Comparison of ENCODE assay signal across 11 cellular contexts in the genomic region with DNA sequence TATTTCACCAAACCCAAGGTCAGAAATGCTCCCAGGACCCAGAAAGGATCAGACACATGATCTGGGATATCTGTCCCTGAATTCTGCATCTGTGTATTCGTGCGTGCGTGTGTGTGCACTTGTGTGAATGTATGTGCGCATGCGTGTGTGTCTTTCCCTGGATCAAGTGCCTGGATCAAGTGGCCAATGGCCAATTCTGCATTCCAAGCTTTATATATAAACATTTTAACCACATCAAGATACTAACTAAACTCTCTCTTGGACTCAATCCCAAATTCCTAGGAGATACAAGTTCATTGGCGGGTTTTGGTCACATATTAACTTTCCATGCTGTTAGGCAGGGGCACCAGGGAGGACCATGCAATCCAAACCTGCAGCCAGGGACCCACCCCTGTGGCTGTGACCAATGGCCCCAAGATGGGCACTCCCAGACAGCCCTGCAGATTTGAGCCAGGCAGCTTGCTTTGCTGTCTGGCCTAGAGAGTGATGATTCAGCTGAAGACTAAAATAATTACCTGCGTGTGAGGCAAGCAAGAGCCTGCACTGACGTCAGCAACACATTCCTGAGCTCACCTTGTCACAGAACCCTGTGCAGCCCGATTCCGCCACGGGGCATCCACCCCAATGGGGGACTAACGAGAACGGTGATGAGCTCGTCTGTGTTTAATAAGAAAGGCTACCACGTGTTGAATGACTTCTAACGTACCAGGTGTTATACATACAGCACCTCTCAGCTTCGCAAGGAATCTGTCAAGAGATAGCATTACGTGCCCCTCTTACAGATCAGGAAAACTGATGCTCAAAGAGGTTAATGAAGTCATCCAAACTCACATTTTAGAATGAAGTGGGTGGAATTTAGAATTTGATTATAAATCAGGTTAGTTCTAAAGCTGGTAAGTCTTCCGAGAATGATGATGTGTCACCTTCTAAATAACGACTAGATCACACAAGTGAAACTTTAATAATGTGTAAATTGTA. TPM values are rescaled to one million over a fixed set of nuclear protein-coding genes. Genes with fewer than 3 reads are reported as not detected.
DNase-seq lines count a peak whose midpoint lies in the region; ATAC-seq and TF ChIP-seq lines count a peak whose summit lies in the region.
"Had no signal": no experiment of that assay in that cellular context is flagged by ENCODE, and none has a peak within 500 bp of the region (broad histone marks: within the 10 kb centered on the region; RNA-seq: fewer than 3 reads in every experiment).

No MANE protein-coding gene starts in this region.

- WGBS in aorta, 2 donors, result 51 to 54% methylated on average over 20 of the region's 20 CpGs

- intact Hi-C loops in aorta (cut with DNase I), result loop anchor here (5.0 kb wide), 1 partner anchor 48 kb away; a partner anchor contains a TSS

- TF ChIP-seq CTCF in C4-2B (conservative IDR thresholded peaks at IDR 0.05) (no peak), epithelial cell of proximal tubule (conservative IDR thresholded peaks at IDR 0.05; ENCODE audit: low read depth, low read length) (no peak), GM13977 (IDR thresholded peaks at IDR 0.05; ENCODE audit: extremely low read depth, insufficient read depth, missing control alignments) (no peak)

- no peak for ATAC-seq in aorta (ENCODE audit: low FRiP score)
- ATAC-seq: activated naive CD4-positive, alpha-beta T cell treated with anti-CD3 and anti-CD28 coated beads, Interleukin-2, amount 50 U/mL, for 72 hours; Panc1 had no signal

- H3K4me1 ChIP-seq in aorta (ENCODE audit: control insufficient read depth in 1 of 2, insufficient read depth in 2 of 2, low read length in 2 of 2), result peaks cover 0 to 3% of the 10 kb centered on the region in 2 donors

- DNase-seq in SK-N-MC (ENCODE audit: low read depth, low spot score), result no peak
- peak; percentile 82 for DNase-seq in epithelial cell of proximal tubule (ENCODE audit: low read depth)
- DNase-seq in mucosa of gallbladder (ENCODE audit: low spot score), result peak; percentile 86
- DNase-seq in GM13977 (ENCODE audit: low spot score), result no peak
- DNase-seq in pons (ENCODE audit: low spot score), result no peak
- no peak for DNase-seq in SHP77 treated with DMSO at 0.1 percent for 48 hours (lab: John Stamatoyannopoulos, UW)
- no peak for DNase-seq in aorta
- DNase-seq: activated CD4-positive, alpha-beta T cell treated with anti-CD3 and anti-CD28 coated beads, Interleukin-2, amount 10 ng/mL, durations not matched to agents 7 days and 5 days had no signal

- in situ Hi-C loops in GM13977 (cut with MboI; ENCODE audit: low pct_unique_long_range_greater_than_20kb, low sequenced_read_pairs, unreplicated experiment), result no loop called here

- H3K36me3 ChIP-seq in SK-N-MC (ENCODE audit: insufficient read depth, low read length) (no peaks in the 10 kb centered on the region), aorta (ENCODE audit: control insufficient read depth in 1 of 2, insufficient read depth in 2 of 2, low read length in 1 of 2) (no peaks in the 10 kb centered on the region)

- H3K9ac ChIP-seq in SK-N-MC (ENCODE audit: insufficient read length), result no peak overlapping the region

- H3K27me3 ChIP-seq in aorta (ENCODE audit: control insufficient read depth in 1 of 2, insufficient read depth in 2 of 2, low read length in 1 of 2), result no peaks in the 10 kb centered on the region

- H3K27ac ChIP-seq in C4-2B (peak overlapping the region; percentile 89), SK-N-MC (peak overlapping the region; percentile 69; the same call in 1 of the 2 replicates), aorta (ENCODE audit: low read depth in 1 of 2, low read length in 2 of 2) (peak overlapping the region in 1 of 2 donors; percentile 30)

- H3K9me3 ChIP-seq in SK-N-MC (ENCODE audit: low read depth, low read length) (no peaks in the 10 kb centered on the region), aorta (ENCODE audit: control insufficient read depth, low read length) (no peaks in the 10 kb centered on the region)

- H3K4me3 ChIP-seq in SK-N-MC (no peak overlapping the region), epithelial cell of proximal tubule (ENCODE audit: low read depth, low read length) (no peak overlapping the region), aorta (ENCODE audit: low read length in 2 of 2) (no peak overlapping the region)

RNA-seq across cellular contexts. Expression of a gene that starts 45.4 kb away (rescaled TPM):
- 19.8 and 22.2 TPM in 2 replicates for total RNA-seq in epithelial cell of proximal tubule
- 42.2 TPM for total RNA-seq in mucosa of gallbladder
- 100 to 1,000 TPM in 1 of 2 donors, 10 to 100 TPM in 1; 97.9 to 119 TPM for total RNA-seq in aorta
- polyA plus RNA-seq in aorta, result 10 to 100 TPM; 19.2 to 20.5 TPM

Comparison
In these comparisons a context has a peak if more than half of its experiments do, and no peak if none do; other contexts are left out.
1. DNase-seq: peak in epithelial cell of proximal tubule (single experiment) and mucosa of gallbladder (single experiment); none in SK-N-MC (single experiment), GM13977 (single experiment), pons (single experiment), SHP77 treated with DMSO at 0.1 percent for 48 hours (single experiment) and aorta (0 of 2).